ENCODE assay signal across 16 cellular contexts in the genomic region with DNA sequence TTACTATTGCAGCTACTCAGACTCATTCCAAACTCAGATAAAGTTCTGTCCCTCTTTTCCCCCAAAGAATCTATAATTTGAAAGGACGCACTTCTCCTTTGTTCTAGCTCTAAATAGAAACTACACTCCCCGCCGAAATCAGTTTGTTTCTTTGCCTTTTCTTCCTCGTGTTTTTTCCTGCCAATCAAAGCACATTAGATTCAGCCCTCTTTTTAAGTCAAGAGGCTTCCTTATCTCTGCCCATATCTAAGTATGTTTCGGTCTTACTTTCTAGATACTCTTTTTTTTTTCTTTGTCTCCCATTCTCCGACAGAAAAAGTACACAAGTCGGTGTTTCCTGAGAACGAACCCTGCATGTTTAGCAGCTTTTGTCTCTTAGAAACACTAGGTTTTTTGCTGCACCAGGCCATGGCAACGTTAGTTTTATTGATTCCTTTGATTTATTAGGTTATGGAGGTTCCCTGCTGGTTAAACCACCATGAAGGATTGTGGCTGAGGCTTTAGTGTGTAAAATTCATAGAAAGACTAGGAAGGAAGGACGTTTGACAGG. TPM values are rescaled to one million over a fixed set of nuclear protein-coding genes. Genes with fewer than 3 reads are reported as not detected.
A peak's percentile ranks its signal among the peaks of the same experiment; 100 is the strongest.
DNase-seq lines count a peak whose midpoint lies in the region; ATAC-seq, FAIRE-seq and TF ChIP-seq lines count a peak whose summit lies in the region.
"Had no signal": no experiment of that assay in that cellular context is flagged by ENCODE, and none has a peak within 500 bp of the region (broad histone marks: within the 10 kb centered on the region; RNA-seq: fewer than 3 reads in every experiment).

No MANE protein-coding gene starts in this region.

- TF ChIP-seq POLR2A in right lobe of liver (IDR thresholded peaks at IDR 0.05) (no peak), HepG2 (IDR thresholded peaks at IDR 0.05; ENCODE audit: insufficient read depth in 1 of 2, low read depth in 2 of 2, low read length in 2 of 2) (no peak), uterus (IDR thresholded peaks at IDR 0.05) (no peak), stomach (IDR thresholded peaks at IDR 0.05) (no peak)

- in situ Hi-C loops in HepG2 (cut with HindIII; ENCODE audit: extremely low pct_ligation_motif_present, low pct_unique_long_range_greater_than_20kb), result no loop called here

- H3K4me3 ChIP-seq in right lobe of liver (peak overlapping the region in 1 of 3 donors; percentile 21), HepG2 (replicated peaks in 1 of 3; ENCODE audit: insufficient read depth in 1 of 3, low read depth in 2 of 3, low read length in 3 of 3) (no peak overlapping the region), duodenal mucosa (ENCODE audit: low read depth in 1 of 2, low read length in 2 of 2) (peak overlapping the region; percentile 36 to 48), uterus (no peak overlapping the region), stomach (no peak overlapping the region)
- H3K4me3 ChIP-seq: thyroid gland had no signal

- FAIRE-seq in HepG2 (lab: Jason Lieb, UNC), result no peak

- TF ChIP-seq EP300 in HepG2 (IDR thresholded peaks at IDR 0.05; ENCODE audit: low read depth in 2 of 2, low read length in 2 of 2) (no peak), HepG2 (CRISPR knock-in tag; IDR thresholded peaks at IDR 0.05; ENCODE audit: borderline replicate concordance) (no peak), stomach (IDR thresholded peaks at IDR 0.05) (no peak)

- H3K9me3 ChIP-seq in right lobe of liver, result no peaks in the 10 kb centered on the region
- no peaks in the 10 kb centered on the region for H3K9me3 ChIP-seq in HepG2 (ENCODE audit: low read length)
- no peaks in the 10 kb centered on the region for H3K9me3 ChIP-seq in duodenal mucosa (ENCODE audit: control insufficient read depth in 1 of 2, low read length in 2 of 2)
- H3K9me3 ChIP-seq in uterus, result no peaks in the 10 kb centered on the region
- H3K9me3 ChIP-seq in stomach, result no peaks in the 10 kb centered on the region
- H3K9me3 ChIP-seq: thyroid gland had no signal

- DNase-seq in right lobe of liver, result no peak
- no peak for DNase-seq in HepG2 (ENCODE audit: low spot score)
- no peak for DNase-seq in uterus
- no peak for DNase-seq in stomach
- DNase-seq in D341Med (ENCODE audit: low spot score), result no peak
- DNase-seq in HUDEP-2 (lab: John Stamatoyannopoulos, UW; ENCODE audit: unreplicated experiment in 76 of 76), result no peak
- DNase-seq: endodermal cell, foreskin fibroblast, GF-D8, Karpas-422, left ventricle myocardium superior, NCI-H1694 treated with DMSO at 0.1 percent for 48 hours, retina, thyroid gland had no signal

- H3K36me3 ChIP-seq in right lobe of liver, result no peaks in the 10 kb centered on the region
- no peaks in the 10 kb centered on the region for H3K36me3 ChIP-seq in HepG2 (replicated peaks in 1 of 2; ENCODE audit: control insufficient read depth in 1 of 2, insufficient read depth in 2 of 2, low read length in 2 of 2)
- H3K36me3 ChIP-seq in duodenal mucosa (ENCODE audit: control insufficient read depth in 1 of 2, insufficient read depth in 2 of 2, low read length in 2 of 2), result no peaks in the 10 kb centered on the region
- H3K36me3 ChIP-seq in uterus, result no peaks in the 10 kb centered on the region
- no peaks in the 10 kb centered on the region for H3K36me3 ChIP-seq in stomach
- H3K36me3 ChIP-seq: thyroid gland had no signal

- H3K79me2 ChIP-seq in HepG2 (ENCODE audit: insufficient read depth, low read length), result no peaks in the 10 kb centered on the region

- WGBS in right lobe of liver (ENCODE audit: insufficient coverage, low coverage, low lambda C conversion rate, missing lambda C conversion rate), result 51% methylated on average over 10 of the region's 10 CpGs
- WGBS in HepG2 (ENCODE audit: low lambda C conversion rate), result 70% methylated on average over 10 of the region's 10 CpGs
- WGBS in stomach, 5 donors, result 19 to 51% (median 41%) methylated on average over 10 of the region's 10 CpGs

- CTCF ChIA-PET in HepG2 (lab: Yijun Ruan, JAX; ENCODE audit: low intra/inter-chr PET ratio, low total read pairs), result no interaction called here

- intact Hi-C loops in right lobe of liver (cut with DNase I) (no loop called here), HepG2 (cut with micrococcal nuclease; ENCODE audit: unreplicated experiment) (no loop called here), uterus (cut with DNase I; ENCODE audit: low total_unique reads) (no loop called here), stomach (cut with DNase I; ENCODE audit: low total_unique reads) (no loop called here)

- ATAC-seq in right lobe of liver (peak in 1 of 4 donors; percentile 44), HepG2 (no peak), HG03135 (IDR thresholded peaks at IDR 0.05; ENCODE audit: unreplicated experiment) (peak; percentile 27)
- ATAC-seq: left ventricle myocardium superior had no signal

- no peak for TF ChIP-seq RAD21 in HepG2 (CRISPR knock-in tag; IDR thresholded peaks at IDR 0.05)

- H3K4me2 ChIP-seq in HepG2 (ENCODE audit: low read depth, low read length), result no peak overlapping the region

- BruUV-seq in HepG2 (replicated peaks; lab: Mats Ljungman, UMichigan), result no TSS peak

- no peaks in the 10 kb centered on the region for H3K4me1 ChIP-seq in right lobe of liver
- peaks cover 8% of the 10 kb centered on the region; the same call in 1 of the 2 replicates for H3K4me1 ChIP-seq in HepG2 (ENCODE audit: insufficient read depth, low read length)
- peaks cover 0 to 4% of the 10 kb centered on the region in 2 donors for H3K4me1 ChIP-seq in duodenal mucosa (ENCODE audit: control insufficient read depth in 1 of 2, insufficient read depth in 2 of 2, low read length in 2 of 2)
- no peaks in the 10 kb centered on the region for H3K4me1 ChIP-seq in uterus
- no peaks in the 10 kb centered on the region for H3K4me1 ChIP-seq in stomach
- H3K4me1 ChIP-seq: thyroid gland had no signal

- no peak overlapping the region for H2AFZ ChIP-seq in HepG2 (ENCODE audit: low read length)

- H3K27me3 ChIP-seq in right lobe of liver (no peaks in the 10 kb centered on the region), HepG2 (ENCODE audit: control insufficient read depth in 1 of 2, insufficient read depth in 2 of 2, low read length in 2 of 2) (no peaks in the 10 kb centered on the region), duodenal mucosa (ENCODE audit: control insufficient read depth in 1 of 2, insufficient read depth in 2 of 2, low read length in 2 of 2) (no peaks in the 10 kb centered on the region), uterus (no peaks in the 10 kb centered on the region), stomach (no peaks in the 10 kb centered on the region)
- H3K27me3 ChIP-seq: thyroid gland had no signal

- H3K27ac ChIP-seq in right lobe of liver (peak overlapping the region in 2 of 3 donors; percentile 1 to 18), HepG2 (ENCODE audit: extremely low read length, insufficient read depth, low read length) (no peak overlapping the region), duodenal mucosa (ENCODE audit: low read depth, low read length) (no peak overlapping the region), uterus (peak overlapping the region; percentile 19 to 46), stomach (peak overlapping the region in 2 of 5 donors; percentile 22 to 40)
- H3K27ac ChIP-seq: thyroid gland had no signal

- TF ChIP-seq CTCF in right lobe of liver (IDR thresholded peaks at IDR 0.05) (no peak), HepG2 (CRISPR knock-in tag; IDR thresholded peaks at IDR 0.05) (no peak), uterus (IDR thresholded peaks at IDR 0.05) (no peak), stomach (IDR thresholded peaks at IDR 0.05) (no peak)

- POLR2A ChIA-PET in HepG2 (lab: Yijun Ruan, JAX), result no interaction called here

- no peaks in the 10 kb centered on the region for H4K20me1 ChIP-seq in HepG2 (ENCODE audit: insufficient read depth, low read length)

- H3K9ac ChIP-seq in HepG2 (ENCODE audit: insufficient read depth, low read depth, low read length) (no peak overlapping the region), duodenal mucosa (ENCODE audit: low read depth in 1 of 2, low read length in 2 of 2) (no peak overlapping the region)

TF ChIP-seq in HepG2, 621 proteins besides CTCF, POLR2A, EP300 and RAD21:
- TF ChIP-seq CHD4 (IDR thresholded peaks at IDR 0.05; ENCODE audit: borderline replicate concordance, low read length), result no peak

RNA-seq across cellular contexts. Expression of gene CD226, which starts 9.5 kb away (rescaled TPM):
- 1 to 10 TPM in 5 of 6 experiments, under 1 TPM in 1; 0.68 to 3.8 (median 2.1) TPM for total RNA-seq in right lobe of liver
- total RNA-seq in HepG2 (2016; rRNA removed; fragmentation: Illumina TruSeq; extraction: Trizol), result 0.15 and 0.77 TPM in 2 replicates
- 4.7 and 5.9 TPM in 2 replicates for total RNA-seq in HepG2 (2016; cell fraction: cytosol; rRNA removed; fragmentation: Illumina TruSeq; extraction: Trizol; ENCODE audit: low read depth)
- total RNA-seq in HepG2 (2016; cell fraction: insoluble cytoplasmic fraction; rRNA removed; fragmentation: Illumina TruSeq; extraction: Trizol), result 0.10 and 0.63 TPM in 2 replicates
- total RNA-seq in HepG2 (2016; cell fraction: membrane; rRNA removed; fragmentation: Illumina TruSeq; extraction: Trizol), result 0.77 and 1.1 TPM in 2 replicates
- 1.7 TPM in 2 replicates for total RNA-seq in HepG2 (2016; cell fraction: nucleus; rRNA removed; fragmentation: Illumina TruSeq; extraction: Trizol)
- polyA plus RNA-seq in HepG2 (2011; rRNA removed), result 0.13 and 0.20 TPM in 2 replicates
- polyA plus RNA-seq in HepG2 (2011; cell fraction: cytosol; rRNA removed), result 0.05 and 0.10 TPM in 2 replicates
- polyA plus RNA-seq in HepG2 (2011; cell fraction: nucleus; rRNA removed), result 0.40 and 0.45 TPM in 2 replicates
- polyA plus RNA-seq in HepG2 (2012), result 0.04 and 0.25 TPM in 2 replicates
- 0.02 TPM in 1 of 2 replicates, not detected in the other for polyA plus RNA-seq in HepG2 (2016; cell fraction: cytosol; fragmentation: Illumina TruSeq; extraction: Trizol; ENCODE audit: low read depth)
- 0.17 TPM in 1 of 2 replicates, not detected in the other for polyA plus RNA-seq in HepG2 (2016; cell fraction: insoluble cytoplasmic fraction; fragmentation: Illumina TruSeq; extraction: Trizol; ENCODE audit: low read depth)
- 0.12 TPM in 1 of 2 replicates, not detected in the other for polyA plus RNA-seq in HepG2 (2016; cell fraction: membrane; fragmentation: Illumina TruSeq; extraction: Trizol; ENCODE audit: low read depth)
- 0.67 and 0.85 TPM in 2 replicates for polyA plus RNA-seq in HepG2 (2016; cell fraction: nucleus; fragmentation: Illumina TruSeq; extraction: Trizol; ENCODE audit: insufficient read depth, low read depth)
- 1.4 and 4.0 TPM in 2 replicates for polyA minus RNA-seq in HepG2 (2011; rRNA and poly(A)+ RNA removed; ENCODE audit: low replicate concordance)
- polyA minus RNA-seq in HepG2 (2011; cell fraction: cytosol; rRNA and poly(A)+ RNA removed), result 0.79 TPM in 1 of 2 replicates, not detected in the other
- 1.5 and 1.9 TPM in 2 replicates for polyA minus RNA-seq in HepG2 (2011; cell fraction: nucleus; rRNA and poly(A)+ RNA removed)
- total RNA-seq in uterus, result 1 to 10 TPM in 2 of 4 donors, under 1 TPM in 1, not detected in 1; 0.59 to 5.5 (median 2.9) TPM
- 10 to 100 TPM in 1 of 5 donors, 1 to 10 TPM in 2, under 1 TPM in 1, not detected in 1; 0.89 to 10.5 (median 3.5) TPM for total RNA-seq in stomach
- under 1 TPM; under 0.01 to 0.62 (median 0.23) TPM for polyA plus RNA-seq in stomach

Comparison
In these comparisons a context has a peak if more than half of its experiments do, and no peak if none do; other contexts are left out.
1. H3K27ac ChIP-seq: peak in right lobe of liver (2 of 3) and uterus (2 of 2); none in HepG2 (single experiment) and duodenal mucosa (single experiment).
2. H3K4me3 ChIP-seq: peak in duodenal mucosa (2 of 2); none in HepG2 (0 of 3), uterus (0 of 2) and stomach (0 of 4).